ENCODE assay signal across 27 cellular contexts in the genomic region with DNA sequence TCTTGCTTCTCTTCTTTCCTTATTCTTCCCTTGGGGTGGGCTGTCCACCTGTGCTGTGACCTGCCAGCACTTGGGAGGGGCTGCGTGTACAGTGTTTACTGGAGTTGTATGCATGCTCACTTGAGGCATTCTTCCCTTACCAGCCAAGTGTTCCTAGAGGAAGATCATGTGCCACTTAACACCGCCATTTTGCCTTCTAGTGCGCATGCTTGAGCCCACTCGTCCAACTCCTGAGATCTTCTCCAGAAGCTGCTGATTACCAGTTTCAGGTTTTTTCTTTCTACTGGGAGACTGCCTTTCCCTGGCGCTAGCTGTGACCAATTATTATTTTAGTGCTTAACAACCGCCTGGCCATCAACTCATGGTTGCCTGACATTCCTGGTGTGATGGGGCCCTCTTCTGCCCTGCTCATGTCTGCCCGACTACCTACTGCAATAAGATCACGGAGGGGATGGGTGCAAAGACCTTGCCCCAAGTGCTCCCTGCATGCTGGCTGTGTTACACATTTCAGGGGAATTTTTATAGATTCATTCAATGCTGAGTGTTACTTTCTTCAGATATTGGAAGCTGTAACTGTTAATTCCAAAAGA.
"Had no signal": no experiment of that assay in that cellular context is flagged by ENCODE, and none has a peak within 500 bp of the region (broad histone marks: within the 10 kb centered on the region; RNA-seq: fewer than 3 reads in every experiment).

No MANE protein-coding gene starts in this region.

- H3K9me3 ChIP-seq: breast epithelium, lower lobe of right lung, suprapubic skin, tibial artery had no signal

- H3K36me3 Mint-ChIP-seq: activated naive CD4-positive, alpha-beta T cell treated with anti-CD3 and anti-CD28 coated beads, Interleukin-2, amount 50 U/mL, for 72 hours had no signal

- DNase-seq: activated CD4-positive, alpha-beta memory T cell treated with anti-CD3 and anti-CD28 coated beads, Interleukin-2, amount 10 ng/mL, durations not matched to agents 7 days and 5 days; activated CD4-positive, alpha-beta T cell treated with anti-CD3 and anti-CD28 coated beads, Interleukin-2, amount 10 ng/mL, durations not matched to agents 24 days and 14 days; activated CD4-positive, CD25-positive, alpha-beta regulatory T cell treated with anti-CD3 and anti-CD28 coated beads, Interleukin-2, amount 50 U/mL, for 72 hours; activated CD8-positive, alpha-beta memory T cell treated with anti-CD3 and anti-CD28 coated beads, Interleukin-2, amount 50 U/mL, for 48 hours; activated naive CD4-positive, alpha-beta T cell; activated T-cell treated with anti-CD3 and anti-CD28 coated beads, Interleukin-2, amount 50 U/mL, for 4 hours; effector CD8-positive, alpha-beta T cell; glutamatergic neuron; lower lobe of right lung; mesenchymal stem cell; posterior cingulate gyrus; right cardiac atrium; stimulated activated CD4-positive, alpha-beta T cell treated with anti-CD3 and anti-CD28 coated beads, Interleukin-15, amount 100 ng/mL, for 24 hours; stimulated activated CD4-positive, alpha-beta T cell treated with anti-CD3 and anti-CD28 coated beads, Interleukin-2, amount 100 ng/mL, for 24 hours; stimulated activated naive CD4-positive, alpha-beta T cell; T1000; tibial artery; WERI-Rb-1 had no signal

- H3K4me1 ChIP-seq: breast epithelium, lower lobe of right lung, suprapubic skin, tibial artery had no signal

- H3K4me3 ChIP-seq: breast epithelium, lower lobe of right lung, suprapubic skin, tibial artery had no signal

- H3K9me3 Mint-ChIP-seq: activated CD4-positive, alpha-beta memory T cell treated with anti-CD3 and anti-CD28 coated beads, Interleukin-2, amount 10 ng/mL, durations not matched to agents 7 days and 5 days; activated CD4-positive, alpha-beta T cell treated with anti-CD3 and anti-CD28 coated beads, Interleukin-2, amount 10 ng/mL, durations not matched to agents 24 days and 14 days; activated naive CD4-positive, alpha-beta T cell treated with anti-CD3 and anti-CD28 coated beads, Interleukin-2, amount 50 U/mL, for 72 hours; activated T-cell treated with anti-CD3 and anti-CD28 coated beads, Interleukin-2, amount 50 U/mL, for 4 hours; activated T-helper 2 cell treated with anti-CD3 and anti-CD28 coated beads, Interferon-gamma antibody, Interleukin-2, Interleukin-4, amounts not matched to agents 10 μg/mL and 5 μg/mL and 100 μg/mL, durations not matched to agents 14 hours and 24 hours and 36 hours; T-helper 1 cell treated with Interleukin-12 subunit alpha and Interleukin-12 subunit beta and Interleukin-4 antibody, amounts not matched to agents 30 μg/mL and 1 μg/mL, for 36 hours had no signal

- ATAC-seq: activated naive CD4-positive, alpha-beta T cell treated with anti-CD3 and anti-CD28 coated beads, Interleukin-2, amount 50 U/mL, for 72 hours; activated T-cell treated with anti-CD3 and anti-CD28 coated beads, Interleukin-2, amount 50 U/mL, for 4 hours; left lobe of liver; lower lobe of right lung; right cardiac atrium had no signal

- H3K4me3 Mint-ChIP-seq: activated CD4-positive, alpha-beta memory T cell treated with anti-CD3 and anti-CD28 coated beads, Interleukin-2, amount 10 ng/mL, durations not matched to agents 7 days and 5 days; activated CD4-positive, alpha-beta T cell treated with anti-CD3 and anti-CD28 coated beads, Interleukin-2, amount 10 ng/mL, durations not matched to agents 24 days and 14 days; activated T-cell treated with anti-CD3 and anti-CD28 coated beads, Interleukin-2, amount 50 U/mL, for 4 hours; central memory CD8-positive, alpha-beta T cell; nephron; T-helper 1 cell treated with Interleukin-12 subunit alpha and Interleukin-12 subunit beta and Interleukin-4 antibody, amounts not matched to agents 30 μg/mL and 1 μg/mL, for 36 hours had no signal

- H3K36me3 ChIP-seq: breast epithelium, lower lobe of right lung, suprapubic skin, tibial artery, WERI-Rb-1 had no signal

- H3K27me3 ChIP-seq: breast epithelium, suprapubic skin had no signal

- H3K27ac ChIP-seq: breast epithelium, epithelial cell of prostate, lower lobe of right lung, suprapubic skin, tibial artery, WERI-Rb-1 had no signal

- H3K27ac Mint-ChIP-seq: activated CD4-positive, alpha-beta memory T cell treated with anti-CD3 and anti-CD28 coated beads, Interleukin-2, amount 10 ng/mL, durations not matched to agents 7 days and 5 days; activated CD4-positive, alpha-beta T cell treated with anti-CD3 and anti-CD28 coated beads, Interleukin-2, amount 10 ng/mL, durations not matched to agents 24 days and 14 days; activated naive CD4-positive, alpha-beta T cell treated with anti-CD3 and anti-CD28 coated beads, Interleukin-2, amount 50 U/mL, for 72 hours; activated T-helper 2 cell treated with anti-CD3 and anti-CD28 coated beads, Interferon-gamma antibody, Interleukin-2, Interleukin-4, amounts not matched to agents 10 μg/mL and 5 μg/mL and 100 μg/mL, durations not matched to agents 14 hours and 24 hours and 36 hours; nephron; T-helper 1 cell treated with Interleukin-12 subunit alpha and Interleukin-12 subunit beta and Interleukin-4 antibody, amounts not matched to agents 30 μg/mL and 1 μg/mL, for 36 hours had no signal

- H3K4me1 Mint-ChIP-seq: activated CD4-positive, alpha-beta memory T cell treated with anti-CD3 and anti-CD28 coated beads, Interleukin-2, amount 10 ng/mL, durations not matched to agents 7 days and 5 days; activated CD4-positive, alpha-beta T cell treated with anti-CD3 and anti-CD28 coated beads, Interleukin-2, amount 10 ng/mL, durations not matched to agents 24 days and 14 days; central memory CD8-positive, alpha-beta T cell; nephron had no signal
